17 cellular contexts compared by ENCODE assay signal in the genomic region with DNA sequence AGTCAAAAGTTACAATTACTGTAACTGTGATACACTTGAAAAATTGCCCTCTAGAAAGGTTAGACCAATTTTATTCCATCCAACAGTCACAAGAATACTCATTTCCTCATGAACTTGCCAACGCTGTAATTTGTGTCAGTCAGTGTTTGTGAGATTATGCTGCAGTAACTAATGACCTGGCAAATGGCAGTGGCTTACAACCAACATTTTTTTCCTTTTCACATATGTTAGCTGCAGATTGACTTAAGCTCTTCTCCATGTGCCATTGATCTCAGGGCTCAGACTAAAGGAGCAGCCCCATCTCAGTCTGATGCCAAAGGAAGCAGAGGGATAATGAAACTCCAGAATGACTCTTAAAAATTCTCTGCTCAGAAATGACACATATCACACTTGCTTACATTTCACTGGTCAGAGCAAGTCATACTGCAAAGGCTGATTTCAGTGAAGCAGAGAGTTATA.
A peak's percentile ranks its signal among the peaks of the same experiment; 100 is the strongest.
DNase-seq lines count a peak whose midpoint lies in the region; ATAC-seq and TF ChIP-seq lines count a peak whose summit lies in the region.
"Had no signal": no experiment of that assay in that cellular context is flagged by ENCODE, and none has a peak within 500 bp of the region (broad histone marks: within the 10 kb centered on the region; RNA-seq: fewer than 3 reads in every experiment).

No MANE protein-coding gene starts in this region.

- H3K27me3 Mint-ChIP-seq in T-helper 2 cell treated with Interferon-gamma antibody and Interleukin-4, amounts not matched to agents 5 μg/mL and 100 μg/mL, for 36 hours (ENCODE audit: low read depth) = peaks cover 8% of the 10 kb centered on the region

- TF ChIP-seq CTCF in retinal pigment epithelial cell (conservative IDR thresholded peaks at IDR 0.05; ENCODE audit: low read depth, low read length) = no peak

- H3K4me1 Mint-ChIP-seq in T-helper 2 cell treated with Interferon-gamma antibody and Interleukin-4, amounts not matched to agents 5 μg/mL and 100 μg/mL, for 36 hours (ENCODE audit: low read depth) = peaks cover 21% of the 10 kb centered on the region
- H3K4me1 Mint-ChIP-seq: WTC11 had no signal

- DNase-seq in activated CD4-positive, CD25-positive, alpha-beta regulatory T cell (lab: John Stamatoyannopoulos, UW) = no peak
- peak; percentile 17 for DNase-seq in T-helper 2 cell treated with Interferon-gamma antibody and Interleukin-4, amounts not matched to agents 5 μg/mL and 100 μg/mL, for 36 hours (ENCODE audit: low spot score)
- peak; percentile 71 for DNase-seq in retinal pigment epithelial cell (ENCODE audit: low read depth)
- DNase-seq in stimulated activated naive CD4-positive, alpha-beta T cell treated with Interleukin-2 at 50 U/mL for 16 hours (lab: John Stamatoyannopoulos, UW) = no peak
- DNase-seq in NCI-H2196 treated with DMSO at 0.1 percent for 48 hours (lab: John Stamatoyannopoulos, UW; ENCODE audit: unreplicated experiment) = no peak
- DNase-seq: effector CD4-positive, alpha-beta T cell; mesendoderm; NCI-H2081 treated with DMSO at 0.1 percent for 48 hours; sigmoid colon had no signal

- H3K27ac Mint-ChIP-seq in T-helper 2 cell treated with Interferon-gamma antibody and Interleukin-4, amounts not matched to agents 5 μg/mL and 100 μg/mL, for 36 hours = no peak overlapping the region
- H3K27ac Mint-ChIP-seq: activated naive CD8-positive, alpha-beta T cell; WTC11 had no signal

- no peak overlapping the region for H3K4me3 Mint-ChIP-seq in T-helper 2 cell treated with Interferon-gamma antibody and Interleukin-4, amounts not matched to agents 5 μg/mL and 100 μg/mL, for 36 hours
- H3K4me3 Mint-ChIP-seq: activated naive CD8-positive, alpha-beta T cell; WTC11 had no signal

- peak; percentile 61 to 71 for ATAC-seq in activated CD4-positive, CD25-positive, alpha-beta regulatory T cell treated with anti-CD3 and anti-CD28 coated beads, Interleukin-2, amount 50 U/mL, for 24 hours
- ATAC-seq in HG02610 (IDR thresholded peaks at IDR 0.05; ENCODE audit: unreplicated experiment) (peak; percentile 94), GM21526 (IDR thresholded peaks at IDR 0.05; ENCODE audit: low FRiP score, unreplicated experiment) (no peak)
- ATAC-seq: A549, Right ventricle myocardium inferior, WTC11 had no signal

- no peaks in the 10 kb centered on the region for H3K36me3 Mint-ChIP-seq in T-helper 2 cell treated with Interferon-gamma antibody and Interleukin-4, amounts not matched to agents 5 μg/mL and 100 μg/mL, for 36 hours (ENCODE audit: low read depth)
- H3K36me3 Mint-ChIP-seq: activated naive CD8-positive, alpha-beta T cell; WTC11 had no signal

- H3K9me3 Mint-ChIP-seq in T-helper 2 cell treated with Interferon-gamma antibody and Interleukin-4, amounts not matched to agents 5 μg/mL and 100 μg/mL, for 36 hours = no peaks in the 10 kb centered on the region
- H3K9me3 Mint-ChIP-seq: WTC11 had no signal

- no peak overlapping the region for H3K4me3 ChIP-seq in retinal pigment epithelial cell (ENCODE audit: low read length)
- H3K4me3 ChIP-seq: A549, hepatocyte, sigmoid colon had no signal

Comparison
In these comparisons a context has a peak if more than half of its experiments do, and no peak if none do; other contexts are left out.
1. DNase-seq: peak in T-helper 2 cell treated with Interferon-gamma antibody and Interleukin-4, amounts not matched to agents 5 μg/mL and 100 μg/mL, for 36 hours (single experiment) and retinal pigment epithelial cell (single experiment); none in activated CD4-positive, CD25-positive, alpha-beta regulatory T cell (0 of 4), stimulated activated naive CD4-positive, alpha-beta T cell treated with Interleukin-2 at 50 U/mL for 16 hours (single experiment) and NCI-H2196 treated with DMSO at 0.1 percent for 48 hours (single experiment).